ENCODE assay signal across 8 cellular contexts in the genomic region with DNA sequence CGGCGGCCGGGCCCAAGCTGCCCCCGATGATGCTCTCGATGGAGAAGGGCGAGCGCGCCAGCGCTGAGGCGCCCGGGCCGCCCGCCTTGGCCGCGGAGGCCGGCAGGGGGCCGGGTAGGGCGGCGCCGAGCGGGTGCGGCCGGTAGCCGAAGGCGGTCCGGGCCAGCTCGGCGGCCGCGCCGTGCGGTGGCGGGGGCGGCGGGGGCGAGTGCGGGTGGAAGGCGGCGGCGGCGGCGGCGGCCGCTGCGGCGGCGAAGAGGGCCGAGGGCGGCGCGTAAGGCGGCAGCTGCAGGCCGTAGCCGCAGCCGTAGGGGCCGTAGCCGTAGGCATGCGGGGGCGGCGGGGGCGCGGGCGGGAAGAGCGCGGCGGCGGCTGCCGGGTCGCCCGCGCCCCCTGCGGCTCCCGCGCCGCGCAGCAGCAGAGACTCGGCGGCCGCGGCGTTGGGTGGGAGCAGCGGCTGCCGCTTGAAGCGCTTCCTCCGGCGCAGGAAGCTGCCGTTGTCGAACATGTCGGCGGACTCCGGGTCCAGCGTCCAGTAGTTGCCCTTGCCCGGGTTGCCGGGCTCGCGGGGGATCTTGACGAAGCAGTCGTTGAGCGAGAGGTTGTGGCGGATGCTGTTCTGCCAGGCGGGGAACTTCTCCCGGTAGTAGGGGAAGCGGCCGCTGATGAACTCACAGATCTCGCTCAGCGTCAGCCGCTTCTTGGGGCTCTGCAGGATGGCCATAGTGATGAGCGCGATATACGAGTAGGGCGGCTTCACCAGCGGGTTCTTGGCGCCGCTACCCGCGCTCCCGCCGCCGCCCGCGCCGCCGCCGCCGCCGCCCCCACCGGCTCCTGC. TPM values are rescaled to one million over a fixed set of nuclear protein-coding genes. Genes with fewer than 3 reads are reported as not detected.
DNase-seq lines count a peak whose midpoint lies in the region; ATAC-seq and TF ChIP-seq lines count a peak whose summit lies in the region.

No MANE protein-coding gene starts in this region.

- CTCF ChIA-PET in activated B cell treated with CpG ODN at 0.5 μM for 24 hours (lab: Charles Lee): interaction anchor here (0.6 kb wide), 1 partner anchor 8 kb away, joined by 3 read pairs; no protein-coding TSS in a partner anchor

- H3K4me1 Mint-ChIP-seq in activated B cell treated with CpG ODN at 0.5 μM for 24 hours: peaks cover 16% of the 10 kb centered on the region
- H3K4me1 Mint-ChIP-seq in endothelial cell (ENCODE audit: unreplicated experiment): peaks cover 20% of the 10 kb centered on the region
- H3K4me1 Mint-ChIP-seq in natural killer cell: peaks cover 11 to 21% of the 10 kb centered on the region in 2 donors

- H3K27ac Mint-ChIP-seq in activated B cell treated with CpG ODN at 0.5 μM for 24 hours: peak overlapping the region; percentile 26
- H3K27ac Mint-ChIP-seq in endothelial cell (ENCODE audit: unreplicated experiment): no peak overlapping the region
- peak overlapping the region; percentile 44 to 50 for H3K27ac Mint-ChIP-seq in natural killer cell

- intact Hi-C loops in activated B cell treated with CpG ODN at 0.5 μM for 24 hours (cut with micrococcal nuclease): loop anchor here (1.0 to 10.0 kb wide), 6 partner anchors 51 to 633 kb away; a partner anchor contains a TSS
- intact Hi-C loops in natural killer cell (cut with micrococcal nuclease): loop anchor here (10.0 kb wide), 1 partner anchor 523 kb away; no protein-coding TSS in a partner anchor

- POLR2A ChIA-PET in activated B cell treated with CpG ODN at 0.5 μM for 24 hours (lab: Charles Lee): interaction anchor here (1.6 kb wide), 1 partner anchor 50 kb away, joined by 7 read pairs; a partner anchor contains a TSS

- peaks cover 59% of the 10 kb centered on the region for H3K27me3 Mint-ChIP-seq in activated B cell treated with CpG ODN at 0.5 μM for 24 hours
- peaks cover 23% of the 10 kb centered on the region for H3K27me3 Mint-ChIP-seq in endothelial cell (ENCODE audit: unreplicated experiment)
- H3K27me3 Mint-ChIP-seq in natural killer cell (ENCODE audit: low read depth in 2 of 2): peaks cover 53 to 60% of the 10 kb centered on the region in 2 donors

- ATAC-seq in activated B cell treated with CpG ODN at 0.5 μM for 24 hours (ENCODE audit: low read depth) (peak; percentile 45), natural killer cell (peak; percentile 44 to 65 (median 58)), GM21447 (IDR thresholded peaks at IDR 0.05; ENCODE audit: unreplicated experiment) (no peak)

- TF ChIP-seq CTCF in activated B cell treated with CpG ODN at 0.5 μM for 24 hours (IDR thresholded peaks at IDR 0.05) (no peak), endothelial cell (IDR thresholded peaks at IDR 0.05; ENCODE audit: unreplicated experiment) (no peak), natural killer cell (IDR thresholded peaks at IDR 0.05) (no peak)

- peaks cover 7% of the 10 kb centered on the region for H3K9me3 Mint-ChIP-seq in activated B cell treated with CpG ODN at 0.5 μM for 24 hours
- H3K9me3 Mint-ChIP-seq in endothelial cell (ENCODE audit: unreplicated experiment): no peaks in the 10 kb centered on the region
- H3K9me3 Mint-ChIP-seq in natural killer cell: no peaks in the 10 kb centered on the region

- peak; percentile 35 for DNase-seq in NK-92 treated with Interleukin-12 subunit alpha and Interleukin-12 subunit beta, amount 100 ng/mL, for 24 hours (lab: John Stamatoyannopoulos, UW)
- DNase-seq in NK-92 (lab: John Stamatoyannopoulos, UW; ENCODE audit: unreplicated experiment) (no peak), KBM-7 (peak; percentile 61), activated B cell treated with CpG ODN at 0.5 μM for 24 hours (peak; percentile 59), endothelial cell (ENCODE audit: low spot score) (peak; percentile 52), natural killer cell (peak; percentile 37), mesenteric fat pad (ENCODE audit: low spot score) (no peak)

- H3K4me3 Mint-ChIP-seq in activated B cell treated with CpG ODN at 0.5 μM for 24 hours (peak overlapping the region; percentile 88), endothelial cell (ENCODE audit: unreplicated experiment) (peak overlapping the region; percentile 62), natural killer cell (peak overlapping the region; percentile 87)

- no peaks in the 10 kb centered on the region for H3K36me3 Mint-ChIP-seq in activated B cell treated with CpG ODN at 0.5 μM for 24 hours (ENCODE audit: low read depth)
- no peaks in the 10 kb centered on the region for H3K36me3 Mint-ChIP-seq in endothelial cell (ENCODE audit: low read depth, unreplicated experiment)
- H3K36me3 Mint-ChIP-seq in natural killer cell: peaks cover 8% of the 10 kb centered on the region

- in situ Hi-C loops in KBM-7 (cut with MboI; ENCODE audit: low pct_unique_long_range_greater_than_20kb, low sequenced_read_pairs): no loop called here

RNA-seq across cellular contexts. Expression of a gene that starts 1.1 kb away (rescaled TPM):
- total RNA-seq in activated B cell treated with CpG ODN at 0.5 μM for 24 hours (0.09 and 0.10 TPM in 2 replicates), endothelial cell (ENCODE audit: unreplicated experiment) (0.33 TPM), natural killer cell (under 1 TPM; 0.31 to 0.63 (median 0.41) TPM), mesenteric fat pad (0.32 TPM)

RNA-seq across cellular contexts. Expression of a gene that starts 50.8 kb away (rescaled TPM):
- total RNA-seq in activated B cell treated with CpG ODN at 0.5 μM for 24 hours (753 and 798 TPM in 2 replicates), endothelial cell (ENCODE audit: unreplicated experiment) (866 TPM), natural killer cell (100 to 1,000 TPM; 364 to 423 (median 391) TPM), mesenteric fat pad (445 TPM)

Comparison
In these comparisons a context has a peak if more than half of its experiments do, and no peak if none do; other contexts are left out.
1. DNase-seq: peak in NK-92 treated with Interleukin-12 subunit alpha and Interleukin-12 subunit beta, amount 100 ng/mL, for 24 hours (single experiment), KBM-7 (single experiment), activated B cell treated with CpG ODN at 0.5 μM for 24 hours (single experiment), endothelial cell (single experiment) and natural killer cell (single experiment); none in NK-92 (single experiment) and mesenteric fat pad (single experiment).
2. Peak in every context shown above with its lines, with median percentiles within 50 percentile points of each other: H3K4me3 Mint-ChIP-seq.